10 cellular contexts compared by ENCODE assay signal in the genomic region with DNA sequence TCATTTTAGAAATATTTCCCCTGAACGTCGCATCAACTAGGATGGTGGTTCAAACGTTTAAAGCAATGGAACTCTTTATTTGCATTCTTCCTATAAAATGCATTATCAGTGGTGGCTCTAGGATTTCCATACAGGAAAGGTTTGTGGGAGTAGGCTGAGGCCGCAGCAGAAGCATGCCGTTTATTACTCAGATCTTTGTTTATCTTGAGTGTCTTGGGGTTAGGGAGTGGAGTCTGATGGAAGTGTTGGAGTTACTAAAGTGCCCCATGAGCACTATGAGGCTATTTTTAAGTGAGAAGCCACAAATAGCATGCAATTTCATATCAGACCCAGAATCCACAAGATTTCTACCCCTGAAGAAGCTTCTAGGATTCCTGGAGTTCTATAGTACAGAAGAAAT. TPM values are rescaled to one million over a fixed set of nuclear protein-coding genes. Genes with fewer than 3 reads are reported as not detected.
DNase-seq lines count a peak whose midpoint lies in the region; ATAC-seq and TF ChIP-seq lines count a peak whose summit lies in the region.
"Had no signal": no experiment of that assay in that cellular context is flagged by ENCODE, and none has a peak within 500 bp of the region (broad histone marks: within the 10 kb centered on the region; RNA-seq: fewer than 3 reads in every experiment).

No MANE protein-coding gene starts in this region.

- peak overlapping the region; percentile 90 for H3K27ac ChIP-seq in AG04450 (ENCODE audit: low read depth, low read length)
- H3K27ac ChIP-seq in ectodermal cell (ENCODE audit: insufficient read depth, low read depth, low read length, poor library complexity, severe bottlenecking), result peak overlapping the region; percentile 50

- DNase-seq in AG04450 (ENCODE audit: low read depth, low spot score) (peak; percentile 72), NCI-H460 (ENCODE audit: extremely low read depth, low read depth) (peak; percentile 6), neural crest cell (ENCODE audit: low read depth, low spot score) (no peak), NCI-H524 treated with DMSO at 0.1 percent for 48 hours (lab: John Stamatoyannopoulos, UW) (no peak), HK-2 (ENCODE audit: unreplicated experiment) (no peak)
- no peak for DNase-seq in stimulated activated CD4-positive, alpha-beta T cell treated with anti-CD3 and anti-CD28 coated beads, Interleukin-1b, Interleukin-23, amount 100 ng/mL, for 48 hours
- DNase-seq: activated CD4-positive, alpha-beta T cell treated with anti-CD3 and anti-CD28 coated beads, Interleukin-2, amount 50 U/mL, for 48 hours; NCI-H1092 treated with DMSO at 0.1 percent for 48 hours had no signal

- POLR2A ChIA-PET in AG04450 (lab: Yijun Ruan, JAX), result no interaction called here

- H3K27me3 Mint-ChIP-seq in neural crest cell (ENCODE audit: low read depth), result no peaks in the 10 kb centered on the region

- H3K36me3 Mint-ChIP-seq in neural crest cell (ENCODE audit: low read depth), result no peaks in the 10 kb centered on the region

- CTCF ChIA-PET in AG04450 (lab: Charles Lee), result interaction anchor here (0.8 kb wide), 1 partner anchor 13 kb away, joined by 3 read pairs; no protein-coding TSS in a partner anchor

- WGBS in ectodermal cell, 2 experiments, result 76 to 77% methylated on average over 5 of the region's 5 CpGs

- peak overlapping the region; percentile 40 for H3K27ac Mint-ChIP-seq in neural crest cell (ENCODE audit: unreplicated experiment)

- H3K27me3 ChIP-seq in AG04450 (ENCODE audit: control insufficient read depth, insufficient read depth, low read length) (no peaks in the 10 kb centered on the region), ectodermal cell (ENCODE audit: control insufficient read depth, insufficient read depth, low read length, poor library complexity, severe bottlenecking) (no peaks in the 10 kb centered on the region)

- H3K4me1 ChIP-seq in ectodermal cell (ENCODE audit: control insufficient read depth, insufficient read depth, low read length), result peaks cover 16% of the 10 kb centered on the region

- no peak for TF ChIP-seq CTCF in AG04450 (IDR thresholded peaks at IDR 0.05; ENCODE audit: low read depth, low read length)
- TF ChIP-seq CTCF in neural crest cell (conservative IDR thresholded peaks at IDR 0.05), result no peak

- no peak overlapping the region for H3K4me3 ChIP-seq in AG04450 (ENCODE audit: low read depth, low read length)
- no peak overlapping the region for H3K4me3 ChIP-seq in ectodermal cell (ENCODE audit: insufficient read depth, low read depth, low read length)

- no peak for ATAC-seq in GM21619 (IDR thresholded peaks at IDR 0.05; ENCODE audit: unreplicated experiment)

- no peaks in the 10 kb centered on the region for H3K9me3 Mint-ChIP-seq in neural crest cell

- H3K36me3 ChIP-seq in ectodermal cell (ENCODE audit: control insufficient read depth, insufficient read depth, low read length), result no peaks in the 10 kb centered on the region

- no peak overlapping the region for H3K4me3 Mint-ChIP-seq in neural crest cell

- peaks cover 29% of the 10 kb centered on the region for H3K4me1 Mint-ChIP-seq in neural crest cell

- no peaks in the 10 kb centered on the region for H3K9me3 ChIP-seq in AG04450 (ENCODE audit: control insufficient read depth, insufficient read depth, low read length)
- no peaks in the 10 kb centered on the region for H3K9me3 ChIP-seq in ectodermal cell (ENCODE audit: control insufficient read depth, low read length)

RNA-seq across cellular contexts. Expression of gene ATOSA, which starts 26.2 kb away (rescaled TPM):
- 20.9 and 23.9 TPM in 2 replicates for polyA plus RNA-seq in AG04450 (2011; rRNA removed)
- polyA minus RNA-seq in AG04450 (2011; rRNA and poly(A)+ RNA removed), result 21.7 and 29.1 TPM in 2 replicates
- 7.1 and 8.7 TPM in 2 replicates for total RNA-seq in NCI-H460 (2014; rRNA removed; shearing (Covaris generic))
- polyA plus RNA-seq in NCI-H460 (2014; cell fraction: nucleus; rRNA removed), result 7.0 and 13.6 TPM in 2 replicates
- 20.1 TPM for polyA plus RNA-seq in ectodermal cell (2013, experiment 1 of 4)
- polyA plus RNA-seq in ectodermal cell (2013, experiment 2 of 4), result 20.4 TPM
- 14.7 TPM for polyA plus RNA-seq in ectodermal cell (2013, experiment 3 of 4)
- 19.4 TPM for polyA plus RNA-seq in ectodermal cell (2013, experiment 4 of 4)
- 14.9 and 15.8 TPM in 2 replicates for total RNA-seq in neural crest cell

Comparison
In these comparisons a context has a peak if more than half of its experiments do, and no peak if none do; other contexts are left out.
1. DNase-seq: peak in AG04450 (single experiment) and NCI-H460 (single experiment); none in neural crest cell (single experiment), NCI-H524 treated with DMSO at 0.1 percent for 48 hours (single experiment), stimulated activated CD4-positive, alpha-beta T cell treated with anti-CD3 and anti-CD28 coated beads, Interleukin-1b, Interleukin-23, amount 100 ng/mL, for 48 hours (single experiment) and HK-2 (single experiment).